Comparison of ENCODE assay signal across 19 cellular contexts in the genomic region with DNA sequence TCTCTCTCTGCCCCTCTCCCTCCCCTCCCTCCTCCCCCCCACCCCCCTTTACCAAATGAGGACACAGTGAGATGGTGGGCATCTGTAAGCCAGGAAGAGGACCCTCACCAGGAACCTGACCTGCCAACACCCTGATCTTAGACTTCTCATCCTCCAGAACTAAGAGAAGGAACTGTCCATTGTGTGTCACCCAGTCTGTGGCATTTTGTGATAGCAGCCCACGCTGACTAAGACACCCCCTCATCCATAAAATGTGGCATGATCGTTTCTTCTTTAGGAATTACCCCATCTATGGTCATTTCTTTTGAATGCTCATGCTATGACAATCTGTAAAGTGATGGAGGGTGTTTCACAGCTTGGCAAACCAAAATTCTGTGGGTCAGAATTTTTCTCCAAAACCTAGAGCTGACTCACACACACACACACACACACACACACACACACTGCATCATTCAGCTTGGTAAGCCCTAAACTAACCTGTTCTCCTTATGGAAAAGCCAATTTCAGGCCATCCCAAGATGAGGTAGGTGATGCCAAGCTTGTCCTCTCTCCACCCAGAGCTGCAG.
"Had no signal": no experiment of that assay in that cellular context is flagged by ENCODE, and none has a peak within 500 bp of the region (broad histone marks: within the 10 kb centered on the region; RNA-seq: fewer than 3 reads in every experiment).

No MANE protein-coding gene starts in this region.

- H3K27me3 Mint-ChIP-seq: activated naive CD8-positive, alpha-beta T cell had no signal

- ATAC-seq: left cardiac atrium; naive thymus-derived CD8-positive, alpha-beta T cell; psoas muscle; right cardiac atrium; T-helper 17 cell had no signal

- H3K4me3 Mint-ChIP-seq: activated B cell treated with CpG ODN at 0.5 μM for 24 hours; activated naive CD8-positive, alpha-beta T cell; naive thymus-derived CD8-positive, alpha-beta T cell; T-helper 17 cell had no signal

- H3K27ac Mint-ChIP-seq: activated B cell treated with CpG ODN at 0.5 μM for 24 hours; activated naive CD8-positive, alpha-beta T cell; T-helper 17 cell had no signal

- DNase-seq: activated B cell treated with CpG ODN at 0.5 μM for 24 hours; activated CD4-positive, alpha-beta T cell treated with anti-CD3 and anti-CD28 coated beads for 48 hours; activated gamma-delta T cell; amygdala; effector memory CD4-positive, alpha-beta T cell; esophagus squamous epithelium; foreskin fibroblast; hippocampal formation; left cardiac atrium; mesenchymal stem cell; naive thymus-derived CD8-positive, alpha-beta T cell; ovary; psoas muscle; right cardiac atrium; stimulated activated CD4-positive, alpha-beta T cell treated with anti-CD3 and anti-CD28 coated beads, Interleukin-2, amount 100 ng/mL, for 24 hours; stomach; T-helper 17 cell; trophoblast cell had no signal

- H3K36me3 Mint-ChIP-seq: activated naive CD8-positive, alpha-beta T cell; naive thymus-derived CD8-positive, alpha-beta T cell had no signal

- H3K4me1 Mint-ChIP-seq: activated B cell treated with CpG ODN at 0.5 μM for 24 hours had no signal
